Comparison of ENCODE assay signal across 1 cellular context in genomic region chr6:75480425-75480824, GRCh38.
TF ChIP-seq lines count a peak whose summit lies in the region.

No MANE protein-coding gene starts in this region.

TF ChIP-seq in IMR-90, 13 proteins besides CTCF, POLR2A, EP300 and RAD21:
- TF ChIP-seq USF2 (IDR thresholded peaks at IDR 0.05; ENCODE audit: low read depth, low read length): no peak
- TF ChIP-seq SMC3 (IDR thresholded peaks at IDR 0.05; ENCODE audit: low read depth, low read length): no peak
- TF ChIP-seq MXI1 (IDR thresholded peaks at IDR 0.05; ENCODE audit: borderline replicate concordance, low read depth, low read length): no peak
- TF ChIP-seq CHD1 (IDR thresholded peaks at IDR 0.05; ENCODE audit: low read depth, low read length): no peak
- no peak for TF ChIP-seq BHLHE40 (IDR thresholded peaks at IDR 0.05; ENCODE audit: low read depth, low read length)
TF ChIP-seq in IMR-90: peak in this region for 0.
